ENCODE assay signal across 9 cellular contexts in genomic region chr13:113393572-113394503, GRCh38. TPM values are rescaled to one million over a fixed set of nuclear protein-coding genes. Genes with fewer than 3 reads are reported as not detected.
A peak's percentile ranks its signal among the peaks of the same experiment; 100 is the strongest.
DNase-seq lines count a peak whose midpoint lies in the region; ATAC-seq and TF ChIP-seq lines count a peak whose summit lies in the region.
"Had no signal": no experiment of that assay in that cellular context is flagged by ENCODE, and none has a peak within 500 bp of the region (broad histone marks: within the 10 kb centered on the region; RNA-seq: fewer than 3 reads in every experiment).

No MANE protein-coding gene starts in this region.

- H3K36me3 ChIP-seq in liver (ENCODE audit: control insufficient read depth in 4 of 4, insufficient read depth in 3 of 4, low read depth in 1 of 4, low read length in 3 of 4): no peaks in the 10 kb centered on the region

- H3K9ac ChIP-seq in liver (ENCODE audit: low read depth in 1 of 2, low read length in 2 of 2): no peak overlapping the region

- H3K4me1 ChIP-seq in liver (ENCODE audit: control insufficient read depth in 4 of 4, insufficient read depth in 4 of 4, low read length in 3 of 4): peaks cover 2 to 22% (median 17%) of the 10 kb centered on the region in 4 donors

- no peak overlapping the region for H3K27ac ChIP-seq in liver (ENCODE audit: low read depth in 1 of 2, low read length in 2 of 2)

- peak; percentile 48 to 71 for TF ChIP-seq RAD21 in liver (IDR thresholded peaks at IDR 0.05)

- ATAC-seq in GM18907 (IDR thresholded peaks at IDR 0.05; ENCODE audit: unreplicated experiment) (peak; percentile 93), HG03108 (IDR thresholded peaks at IDR 0.05; ENCODE audit: unreplicated experiment) (peak; percentile 90)

- H3K9me3 ChIP-seq in liver (ENCODE audit: control insufficient read depth in 4 of 4, low read length in 3 of 4): no peaks in the 10 kb centered on the region

- H3K4me3 ChIP-seq in liver (ENCODE audit: low read depth in 1 of 3, low read length in 3 of 3): peak overlapping the region; percentile 59 to 66 (median 65)

- 5% methylated on average over 69 of the region's 69 CpGs for WGBS in liver

- H3K27me3 ChIP-seq in liver (ENCODE audit: control insufficient read depth in 4 of 4, insufficient read depth in 4 of 4, low read length in 3 of 4): no peaks in the 10 kb centered on the region

- TF ChIP-seq CTCF in liver (IDR thresholded peaks at IDR 0.05; ENCODE audit: low read depth, low read length, missing input control): peak; percentile 86

- DNase-seq in AG20443 (ENCODE audit: low spot score) (peak; percentile 96), NCI-H226 (peak; percentile 57), dedifferentiated amniotic fluid mesenchymal stem cell (ENCODE audit: extremely low spot score) (peak; percentile 74)
- DNase-seq in activated CD4-positive, alpha-beta T cell treated with anti-CD3 and anti-CD28 coated beads for 48 hours: peak; percentile 89
- peak; percentile 81 for DNase-seq in stimulated activated CD4-positive, alpha-beta T cell treated with anti-CD3 and anti-CD28 coated beads, Interleukin-4, amount 100 ng/mL, for 24 hours

TF ChIP-seq in liver, 16 proteins besides CTCF, POLR2A, EP300 and RAD21:
- TF ChIP-seq YY1 (IDR thresholded peaks at IDR 0.05): no peak
- TF ChIP-seq FOXA2 (IDR thresholded peaks at IDR 0.05): no peak
- TF ChIP-seq, protein P1, sequence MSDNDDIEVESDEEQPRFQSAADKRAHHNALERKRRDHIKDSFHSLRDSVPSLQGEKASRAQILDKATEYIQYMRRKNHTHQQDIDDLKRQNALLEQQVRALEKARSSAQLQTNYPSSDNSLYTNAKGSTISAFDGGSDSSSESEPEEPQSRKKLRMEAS (IDR thresholded peaks at IDR 0.05): no peak
- peak; percentile 21 for TF ChIP-seq NR2F2 (IDR thresholded peaks at IDR 0.05)
- TF ChIP-seq SP1 (IDR thresholded peaks at IDR 0.05): no peak
- TF ChIP-seq ZBTB33 (IDR thresholded peaks at IDR 0.05): no peak
- TF ChIP-seq RXRA (IDR thresholded peaks at IDR 0.05): peak in 1 of 2 donors; percentile 45
- no peak for TF ChIP-seq JUND (IDR thresholded peaks at IDR 0.05)
- no peak for TF ChIP-seq ATF3 (IDR thresholded peaks at IDR 0.05)
TF ChIP-seq in liver: peak in this region for 2.

RNA-seq across cellular contexts. Expression of gene GRTP1, which starts 29.9 kb away (rescaled TPM):
- 10 to 100 TPM; 11.1 to 33.0 TPM for total RNA-seq in liver
- 10 to 100 TPM; 28.6 to 53.6 TPM for polyA plus RNA-seq in liver
- total RNA-seq: T-helper 1 cell treated with Interleukin-12 subunit alpha and Interleukin-12 subunit beta and Interleukin-4 antibody, amounts not matched to agents 30 ng/mL and 1 ng/mL, for 36 hours had no signal

RNA-seq across cellular contexts. Expression of gene ADPRHL1, which starts 59.5 kb away (rescaled TPM):
- total RNA-seq in liver: under 1 TPM; 0.28 to 0.67 TPM
- under 1 TPM; 0.43 to 0.67 TPM for polyA plus RNA-seq in liver
